In genomic region chr3:22236490-22237271, GRCh38 we compare ENCODE assay signal across 1 cellular context.
TF ChIP-seq lines count a peak whose summit lies in the region.

No MANE protein-coding gene starts in this region.

TF ChIP-seq in K562, 482 proteins besides CTCF, POLR2A, EP300 and RAD21 (continued from another document):
- TF ChIP-seq ARID3B (CRISPR knock-in tag; IDR thresholded peaks at IDR 0.05; ENCODE audit: borderline replicate concordance) (no peak), ZNF584 (CRISPR knock-in tag; IDR thresholded peaks at IDR 0.05; ENCODE audit: low read depth) (no peak), HMGXB4 (CRISPR knock-in tag; IDR thresholded peaks at IDR 0.05) (no peak)
